Comparison of ENCODE assay signal across 9 cellular contexts in genomic region chr17:18682671-18683070, GRCh38. TPM values are rescaled to one million over a fixed set of nuclear protein-coding genes. Genes with fewer than 3 reads are reported as not detected.
DNase-seq lines count a peak whose midpoint lies in the region; ATAC-seq and TF ChIP-seq lines count a peak whose summit lies in the region.
"Not testable (repeated sequence)": the region's sequence is repeated elsewhere in the genome, so short reads cannot be mapped to it uniquely, and the experiment has no call there.
"Had no signal": no experiment of that assay in that cellular context is flagged by ENCODE, and none has a peak within 500 bp of the region (broad histone marks: within the 10 kb centered on the region; RNA-seq: fewer than 3 reads in every experiment).

No MANE protein-coding gene starts in this region.

- not testable (repeated sequence) for TF ChIP-seq CTCF in CD8-positive, alpha-beta T cell (IDR thresholded peaks at IDR 0.05); heart left ventricle (IDR thresholded peaks at IDR 0.05)

- not testable (repeated sequence) for DNase-seq in CD8-positive, alpha-beta T cell; H7; NT2/D1 (ENCODE audit: low read depth, low spot score); activated CD8-positive, alpha-beta memory T cell treated with anti-CD3 and anti-CD28 coated beads, Interleukin-2, amount 10 ng/mL, durations not matched to agents 7 days and 5 days; central memory CD8-positive, alpha-beta T cell (ENCODE audit: low spot score in 2 of 2); heart left ventricle; naive thymus-derived CD8-positive, alpha-beta T cell

- H3K36me3 Mint-ChIP-seq in CD8-positive, alpha-beta T cell = peaks cover 12% of the 10 kb centered on the region
- H3K36me3 Mint-ChIP-seq in activated CD8-positive, alpha-beta memory T cell treated with anti-CD3 and anti-CD28 coated beads, Interleukin-2, amount 10 ng/mL, durations not matched to agents 7 days and 5 days = peaks cover 11% of the 10 kb centered on the region
- not testable (repeated sequence) for H3K36me3 Mint-ChIP-seq in central memory CD8-positive, alpha-beta T cell (ENCODE audit: insufficient read depth); stimulated activated memory B cell treated with anti-CD40 and anti-IgM and Interleukin-4, amounts not matched to agents 10 μg/mL and 1 μg/mL and 100 μg/mL, for 72 hours
- peaks cover 3 to 10% (median 4%) of the 10 kb centered on the region in 3 donors for H3K36me3 Mint-ChIP-seq in naive thymus-derived CD8-positive, alpha-beta T cell

- peak overlapping the region; percentile 55 for H3K4me3 ChIP-seq in CD8-positive, alpha-beta T cell (ENCODE audit: low read depth, low read length)
- H3K4me3 ChIP-seq in H7 (ENCODE audit: insufficient read depth, low read depth, low read length) (peak overlapping the region; percentile 6; the same call in 1 of the 2 replicates), NT2/D1 (ENCODE audit: insufficient read length, low read depth) (peak overlapping the region; percentile 15), heart left ventricle (peak overlapping the region in 11 of 12 donors; percentile 44 to 82 (median 58))

- H3K36me3 ChIP-seq in CD8-positive, alpha-beta T cell (ENCODE audit: insufficient read depth, low read length); H7 (replicated peaks; ENCODE audit: control insufficient read depth, insufficient read depth, low read length); NT2/D1 (ENCODE audit: insufficient read depth, insufficient read length, low read length); heart left ventricle: not testable (repeated sequence)

- ATAC-seq in CD8-positive, alpha-beta T cell; activated CD8-positive, alpha-beta memory T cell treated with anti-CD3 and anti-CD28 coated beads, Interleukin-2, amount 10 ng/mL, durations not matched to agents 7 days and 5 days; heart left ventricle; naive thymus-derived CD8-positive, alpha-beta T cell; stimulated activated memory B cell treated with anti-CD40 and anti-IgM and Interleukin-4, amounts not matched to agents 10 μg/mL and 1 μg/mL and 100 μg/mL, for 72 hours: not testable (repeated sequence)
- ATAC-seq in central memory CD8-positive, alpha-beta T cell (replicated peaks; ENCODE audit: extremely low read depth, poor library complexity, severe bottlenecking) = peak; percentile 27

- H3K9ac ChIP-seq in NT2/D1 (ENCODE audit: insufficient read length, low read depth) = not testable (repeated sequence)

- not testable (repeated sequence) for H3K27ac ChIP-seq in CD8-positive, alpha-beta T cell (ENCODE audit: low read depth, low read length)
- H3K27ac ChIP-seq in heart left ventricle = peak overlapping the region in 1 of 12 donors; percentile 62

- H3K4me1 Mint-ChIP-seq in CD8-positive, alpha-beta T cell (ENCODE audit: low read depth) = peaks cover 17% of the 10 kb centered on the region
- not testable (repeated sequence) for H3K4me1 Mint-ChIP-seq in activated CD8-positive, alpha-beta memory T cell treated with anti-CD3 and anti-CD28 coated beads, Interleukin-2, amount 10 ng/mL, durations not matched to agents 7 days and 5 days; central memory CD8-positive, alpha-beta T cell; stimulated activated memory B cell treated with anti-CD40 and anti-IgM and Interleukin-4, amounts not matched to agents 10 μg/mL and 1 μg/mL and 100 μg/mL, for 72 hours
- H3K4me1 Mint-ChIP-seq in naive thymus-derived CD8-positive, alpha-beta T cell = peaks cover 7 to 20% (median 14%) of the 10 kb centered on the region in 4 donors

- POLR2A ChIA-PET in CD8-positive, alpha-beta T cell (lab: Charles Lee); naive thymus-derived CD8-positive, alpha-beta T cell (lab: Charles Lee): not testable (repeated sequence)

- not testable (repeated sequence) for H3K27me3 Mint-ChIP-seq in CD8-positive, alpha-beta T cell (ENCODE audit: low read depth); activated CD8-positive, alpha-beta memory T cell treated with anti-CD3 and anti-CD28 coated beads, Interleukin-2, amount 10 ng/mL, durations not matched to agents 7 days and 5 days; central memory CD8-positive, alpha-beta T cell; naive thymus-derived CD8-positive, alpha-beta T cell; stimulated activated memory B cell treated with anti-CD40 and anti-IgM and Interleukin-4, amounts not matched to agents 10 μg/mL and 1 μg/mL and 100 μg/mL, for 72 hours

- not testable (repeated sequence) for H3K27me3 ChIP-seq in CD8-positive, alpha-beta T cell (ENCODE audit: insufficient read depth, low read length); H7 (ENCODE audit: control insufficient read depth, insufficient read depth, low read length); NT2/D1 (ENCODE audit: insufficient read depth, insufficient read length); heart left ventricle

- CTCF ChIA-PET in CD8-positive, alpha-beta T cell (lab: Charles Lee) = not testable (repeated sequence)
- CTCF ChIA-PET in activated CD8-positive, alpha-beta memory T cell treated with anti-CD3 and anti-CD28 coated beads, Interleukin-2, amount 10 ng/mL, durations not matched to agents 7 days and 5 days (lab: Charles Lee) = interaction anchor here (1.2 kb wide), 1 partner anchor 57 kb away, joined by 3 read pairs; no protein-coding TSS in a partner anchor

- not testable (repeated sequence) for TF ChIP-seq POLR2A in heart left ventricle (IDR thresholded peaks at IDR 0.05)

- H3K27ac Mint-ChIP-seq in CD8-positive, alpha-beta T cell = peak overlapping the region; percentile 43
- H3K27ac Mint-ChIP-seq in activated CD8-positive, alpha-beta memory T cell treated with anti-CD3 and anti-CD28 coated beads, Interleukin-2, amount 10 ng/mL, durations not matched to agents 7 days and 5 days; central memory CD8-positive, alpha-beta T cell (ENCODE audit: low read depth): not testable (repeated sequence)
- peak overlapping the region in 7 of 10 donors; percentile 34 to 92 (median 84) for H3K27ac Mint-ChIP-seq in naive thymus-derived CD8-positive, alpha-beta T cell
- peak overlapping the region; percentile 64 for H3K27ac Mint-ChIP-seq in stimulated activated memory B cell treated with anti-CD40 and anti-IgM and Interleukin-4, amounts not matched to agents 10 μg/mL and 1 μg/mL and 100 μg/mL, for 72 hours

- 1 to 9% (median 7%) methylated on average over 2 to 3 of the region's 3 CpGs for WGBS in heart left ventricle, 4 donors

- not testable (repeated sequence) for H3K9me3 Mint-ChIP-seq in CD8-positive, alpha-beta T cell; activated CD8-positive, alpha-beta memory T cell treated with anti-CD3 and anti-CD28 coated beads, Interleukin-2, amount 10 ng/mL, durations not matched to agents 7 days and 5 days (ENCODE audit: low read depth); central memory CD8-positive, alpha-beta T cell; naive thymus-derived CD8-positive, alpha-beta T cell; stimulated activated memory B cell treated with anti-CD40 and anti-IgM and Interleukin-4, amounts not matched to agents 10 μg/mL and 1 μg/mL and 100 μg/mL, for 72 hours

- H3K4me1 ChIP-seq in CD8-positive, alpha-beta T cell (ENCODE audit: insufficient read depth, low read length); NT2/D1 (ENCODE audit: insufficient read depth, insufficient read length); heart left ventricle: not testable (repeated sequence)

- intact Hi-C loops in CD8-positive, alpha-beta T cell (cut with DNase I, micrococcal nuclease); heart left ventricle (cut with DNase I): not testable (repeated sequence)

- peak overlapping the region; percentile 98 for H3K4me3 Mint-ChIP-seq in CD8-positive, alpha-beta T cell
- H3K4me3 Mint-ChIP-seq in activated CD8-positive, alpha-beta memory T cell treated with anti-CD3 and anti-CD28 coated beads, Interleukin-2, amount 10 ng/mL, durations not matched to agents 7 days and 5 days = peak overlapping the region; percentile 79
- peak overlapping the region; percentile 85 for H3K4me3 Mint-ChIP-seq in central memory CD8-positive, alpha-beta T cell
- H3K4me3 Mint-ChIP-seq in naive thymus-derived CD8-positive, alpha-beta T cell = peak overlapping the region; percentile 75 to 98 (median 92)
- peak overlapping the region; percentile 79 for H3K4me3 Mint-ChIP-seq in stimulated activated memory B cell treated with anti-CD40 and anti-IgM and Interleukin-4, amounts not matched to agents 10 μg/mL and 1 μg/mL and 100 μg/mL, for 72 hours

- not testable (repeated sequence) for H3K9me3 ChIP-seq in CD8-positive, alpha-beta T cell (ENCODE audit: low read length); NT2/D1 (ENCODE audit: insufficient read depth, low read length); heart left ventricle

RNA-seq across cellular contexts. Expression of gene FOXO3B, which starts 0.6 kb away (rescaled TPM):
- 1 to 10 TPM; 4.3 to 5.7 TPM for total RNA-seq in CD8-positive, alpha-beta T cell
- total RNA-seq in H7 (2014; rRNA removed; shearing (Covaris generic)) = 5.1 and 8.7 TPM in 2 replicates
- total RNA-seq in activated CD8-positive, alpha-beta memory T cell treated with anti-CD3 and anti-CD28 coated beads, Interleukin-2, amount 10 ng/mL, durations not matched to agents 7 days and 5 days = 1 to 10 TPM; 2.6 to 3.0 TPM
- total RNA-seq in heart left ventricle = 1 to 10 TPM in 3 of 9 donors, under 1 TPM in 6; 0.32 to 5.1 (median 0.67) TPM
- 1 to 10 TPM in 1 of 2 donors, under 1 TPM in 1; 0.42 to 1.1 TPM for polyA plus RNA-seq in heart left ventricle
- total RNA-seq in naive thymus-derived CD8-positive, alpha-beta T cell = 1 to 10 TPM; 4.8 to 6.3 TPM
- polyA plus RNA-seq in naive thymus-derived CD8-positive, alpha-beta T cell = 1 to 10 TPM in 2 of 3 donors, under 1 TPM in 1; 0.91 to 4.2 (median 3.3) TPM

RNA-seq across cellular contexts. Expression of gene TBC1D28, which starts 38.5 kb away (rescaled TPM):
- total RNA-seq in CD8-positive, alpha-beta T cell = not detected
- 0.18 TPM in 1 of 2 replicates, not detected in the other for total RNA-seq in H7 (2014; rRNA removed; shearing (Covaris generic))
- total RNA-seq in activated CD8-positive, alpha-beta memory T cell treated with anti-CD3 and anti-CD28 coated beads, Interleukin-2, amount 10 ng/mL, durations not matched to agents 7 days and 5 days = not detected
- not detected for total RNA-seq in heart left ventricle
- not detected for polyA plus RNA-seq in heart left ventricle
- not detected for total RNA-seq in naive thymus-derived CD8-positive, alpha-beta T cell
- polyA plus RNA-seq in naive thymus-derived CD8-positive, alpha-beta T cell = not detected
- total RNA-seq: myocyte had no signal

Comparison
In these comparisons a context has a peak if more than half of its experiments do, and no peak if none do; other contexts are left out.
1. H3K4me3 ChIP-seq: peak in every context shown above with its lines; median percentile 58 in heart left ventricle; 55 in CD8-positive, alpha-beta T cell; 15 in NT2/D1; 6 in H7.